In the genomic region with DNA sequence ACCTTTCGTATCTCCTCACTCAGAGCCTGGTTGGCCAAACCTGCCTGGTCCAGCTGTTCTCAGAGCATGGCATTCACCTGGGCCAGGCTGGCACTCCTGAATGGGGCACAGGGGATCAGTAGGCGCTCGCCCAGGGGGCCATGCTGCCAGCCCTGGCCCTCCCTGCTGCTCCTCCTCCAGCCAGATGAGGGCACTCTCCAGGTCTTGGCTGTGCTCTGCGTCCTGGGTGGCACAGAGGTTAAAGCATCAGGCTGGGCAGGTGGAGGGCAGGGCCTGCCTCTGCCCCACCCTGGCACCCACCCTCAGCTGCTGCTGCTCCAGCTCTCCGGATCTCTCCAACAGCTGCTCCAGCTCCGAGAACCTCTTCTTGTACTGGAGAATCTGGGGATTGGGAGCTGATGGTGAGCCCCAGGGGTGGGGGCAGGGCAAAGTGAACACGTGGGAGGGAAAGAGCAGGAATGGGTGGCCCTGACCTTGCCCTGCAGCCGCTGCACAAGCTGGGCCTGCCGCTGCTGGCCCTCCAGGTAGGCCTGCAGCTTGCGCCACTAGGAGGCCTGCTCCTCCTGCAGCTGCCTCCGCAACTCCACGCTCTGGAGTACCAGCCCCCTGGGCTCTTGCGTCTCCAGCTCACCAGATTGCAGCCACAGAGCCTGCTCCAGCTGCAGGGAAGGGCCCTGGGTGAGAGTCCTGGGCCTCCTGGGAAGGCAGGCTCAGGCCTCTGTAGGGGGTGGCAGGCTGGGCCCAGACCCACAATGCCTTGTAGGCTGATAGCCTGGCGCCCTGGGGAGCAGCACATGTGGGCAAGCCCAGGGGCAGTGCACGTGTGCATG, we compare ENCODE assay signal across 1 cellular context. TPM values are rescaled to one million over a fixed set of nuclear protein-coding genes. Genes with fewer than 3 reads are reported as not detected.
"Had no signal": no experiment of that assay in that cellular context is flagged by ENCODE, and none has a peak within 500 bp of the region (broad histone marks: within the 10 kb centered on the region; RNA-seq: fewer than 3 reads in every experiment).

No MANE protein-coding gene starts in this region.

RNA-seq across cellular contexts. Expression of a gene that starts 10.0 kb away (rescaled TPM):
- polyA plus RNA-seq: fibroblast of lung had no signal
